ENCODE assay signal across 18 cellular contexts in genomic region chr15:57797608-57798267, GRCh38.
"Had no signal": no experiment of that assay in that cellular context is flagged by ENCODE, and none has a peak within 500 bp of the region (broad histone marks: within the 10 kb centered on the region; RNA-seq: fewer than 3 reads in every experiment).

No MANE protein-coding gene starts in this region.

- FAIRE-seq: colon, small intestine, TTC549 had no signal

- H3K4me3 ChIP-seq: suprapubic skin, transverse colon had no signal

- H3K27me3 ChIP-seq: foreskin keratinocyte, transverse colon had no signal

- H3K4me1 ChIP-seq: foreskin keratinocyte, suprapubic skin had no signal

- H3K36me3 ChIP-seq: suprapubic skin, transverse colon had no signal

- ATAC-seq: activated CD4-positive, alpha-beta T cell treated with anti-CD3 and anti-CD28 coated beads for 36 hours; foreskin keratinocyte had no signal

- DNase-seq: activated CD4-positive, alpha-beta memory T cell treated with anti-CD3 and anti-CD28 coated beads for 36 hours; activated CD4-positive, alpha-beta T cell treated with anti-CD3 and anti-CD28 coated beads for 36 hours; activated naive CD8-positive, alpha-beta T cell treated with anti-CD3 and anti-CD28 coated beads for 36 hours; amygdala; central memory CD4-positive, alpha-beta T cell; endodermal cell; foreskin keratinocyte; glutamatergic neuron; kidney glomerular epithelial cell; occipital lobe; small intestine; stimulated activated CD4-positive, alpha-beta T cell treated with anti-CD3 and anti-CD28 coated beads, Interleukin-15, amount 100 ng/mL, for 24 hours; stimulated activated CD4-positive, alpha-beta T cell treated with anti-CD3 and anti-CD28 coated beads, Interleukin-2, amount 100 ng/mL, for 48 hours; SW 1271; transverse colon had no signal

- H3K9me3 ChIP-seq: suprapubic skin, transverse colon had no signal

- H3K27ac ChIP-seq: foreskin keratinocyte, suprapubic skin, transverse colon had no signal
